Comparison of ENCODE assay signal across 27 cellular contexts in the genomic region with DNA sequence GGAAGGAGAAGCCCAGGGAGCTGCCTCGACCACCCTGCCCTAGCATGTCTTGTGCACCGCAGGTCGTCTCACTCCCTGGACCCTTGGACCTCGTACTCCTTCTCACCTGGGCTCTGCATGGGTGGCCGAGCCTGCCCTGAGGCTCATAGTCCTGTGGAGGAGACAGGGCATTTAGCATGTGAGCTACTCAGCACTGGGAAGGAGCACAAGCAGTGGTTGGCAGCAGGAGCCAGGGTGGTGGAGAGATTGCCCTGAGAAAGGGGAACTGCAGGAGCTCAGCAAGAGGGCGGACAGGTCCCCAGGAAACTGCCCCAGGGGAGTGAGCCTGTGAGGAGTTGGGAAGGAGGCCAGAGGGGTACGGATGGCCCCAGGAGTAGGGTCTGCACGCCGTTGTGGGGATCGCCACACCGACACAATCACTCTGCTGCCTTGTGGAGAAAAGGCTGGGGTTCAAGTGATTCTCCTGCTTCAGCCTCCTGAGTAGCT. TPM values are rescaled to one million over a fixed set of nuclear protein-coding genes. Genes with fewer than 3 reads are reported as not detected.
"Had no signal": no experiment of that assay in that cellular context is flagged by ENCODE, and none has a peak within 500 bp of the region (broad histone marks: within the 10 kb centered on the region; RNA-seq: fewer than 3 reads in every experiment).

No MANE protein-coding gene starts in this region.

- H3K27me3 Mint-ChIP-seq: activated B cell treated with CpG ODN at 0.5 μM for 24 hours; activated CD4-positive, alpha-beta T cell treated with anti-CD3 and anti-CD28 coated beads for 36 hours; activated naive CD8-positive, alpha-beta T cell treated with anti-CD3 and anti-CD28 coated beads for 36 hours; stimulated activated naive CD8-positive, alpha-beta T cell treated with anti-CD3 and anti-CD28 coated beads, Interleukin-15, Interleukin-2, amounts not matched to agents 100 ng/mL and 50 ng/mL, for 24 hours had no signal

- H3K4me1 ChIP-seq: parathyroid adenoma, thyroid gland had no signal

- H3K9me3 ChIP-seq: colonic mucosa, esophagus squamous epithelium, gastrocnemius medialis, thyroid gland had no signal

- H3K4me3 ChIP-seq: colonic mucosa, esophagus squamous epithelium, gastrocnemius medialis, thyroid gland had no signal

- ATAC-seq: gastrocnemius medialis, right cardiac atrium had no signal

- H3K9me3 Mint-ChIP-seq: activated B cell treated with CpG ODN at 0.5 μM for 24 hours; activated naive CD8-positive, alpha-beta T cell treated with anti-CD3 and anti-CD28 coated beads for 36 hours; nephron progenitor cell; stimulated activated naive CD8-positive, alpha-beta T cell treated with anti-CD3 and anti-CD28 coated beads, Interleukin-15, Interleukin-2, amounts not matched to agents 100 ng/mL and 50 ng/mL, for 24 hours; T-helper 2 cell treated with Interferon-gamma antibody and Interleukin-4, amounts not matched to agents 5 μg/mL and 100 μg/mL, for 36 hours had no signal

- DNase-seq: activated B cell treated with CpG ODN at 0.5 μM for 24 hours; activated CD4-positive, alpha-beta T cell treated with anti-CD3 and anti-CD28 coated beads for 36 hours; activated CD4-positive, alpha-beta T cell treated with anti-CD3 and anti-CD28 coated beads, Interleukin-2, amount 50 U/mL, for 4 hours; activated CD8-positive, alpha-beta memory T cell treated with anti-CD3 and anti-CD28 coated beads for 24 hours; activated CD8-positive, alpha-beta memory T cell treated with anti-CD3 and anti-CD28 coated beads, Interleukin-2, amount 50 U/mL, for 4 hours; activated naive CD4-positive, alpha-beta T cell treated with Interleukin-2 at 50 U/mL for 16 hours; activated naive CD8-positive, alpha-beta T cell treated with anti-CD3 and anti-CD28 coated beads for 36 hours; activated T-cell treated with anti-CD3 and anti-CD28 coated beads, Interleukin-2, amount 50 U/mL, for 48 hours; esophagus squamous epithelium; gastrocnemius medialis; hippocampal formation; nephron progenitor cell; nucleus accumbens; right cardiac atrium; stimulated activated CD4-positive, alpha-beta T cell treated with anti-CD3 and anti-CD28 coated beads, Interleukin-12 subunit alpha, Interleukin-12 subunit beta, amount 100 ng/mL, for 4 hours; stimulated activated CD4-positive, alpha-beta T cell treated with anti-CD3 and anti-CD28 coated beads, Interleukin-4, amount 100 ng/mL, for 4 hours; substantia nigra; thyroid gland had no signal

- H3K36me3 ChIP-seq: colonic mucosa had no signal

- H3K4me1 Mint-ChIP-seq: activated B cell treated with CpG ODN at 0.5 μM for 24 hours; activated CD4-positive, alpha-beta T cell treated with anti-CD3 and anti-CD28 coated beads for 36 hours; activated naive CD8-positive, alpha-beta T cell treated with anti-CD3 and anti-CD28 coated beads for 36 hours; nephron progenitor cell had no signal

- H3K27me3 ChIP-seq: colonic mucosa, esophagus squamous epithelium, gastrocnemius medialis, thyroid gland had no signal

- H3K27ac Mint-ChIP-seq: activated B cell treated with CpG ODN at 0.5 μM for 24 hours; activated CD4-positive, alpha-beta T cell treated with anti-CD3 and anti-CD28 coated beads for 36 hours; activated naive CD8-positive, alpha-beta T cell treated with anti-CD3 and anti-CD28 coated beads for 36 hours; nephron progenitor cell; stimulated activated naive CD8-positive, alpha-beta T cell treated with anti-CD3 and anti-CD28 coated beads, Interleukin-15, Interleukin-2, amounts not matched to agents 100 ng/mL and 50 ng/mL, for 24 hours; T-helper 2 cell treated with Interferon-gamma antibody and Interleukin-4, amounts not matched to agents 5 μg/mL and 100 μg/mL, for 36 hours had no signal

- H3K4me3 Mint-ChIP-seq: activated B cell treated with CpG ODN at 0.5 μM for 24 hours; activated CD4-positive, alpha-beta T cell treated with anti-CD3 and anti-CD28 coated beads for 36 hours; activated naive CD8-positive, alpha-beta T cell treated with anti-CD3 and anti-CD28 coated beads for 36 hours; nephron progenitor cell; stimulated activated naive CD8-positive, alpha-beta T cell treated with anti-CD3 and anti-CD28 coated beads, Interleukin-15, Interleukin-2, amounts not matched to agents 100 ng/mL and 50 ng/mL, for 24 hours; T-helper 2 cell treated with Interferon-gamma antibody and Interleukin-4, amounts not matched to agents 5 μg/mL and 100 μg/mL, for 36 hours had no signal

RNA-seq across cellular contexts. Expression of a gene that starts 54.0 kb away (rescaled TPM):
- total RNA-seq: activated B cell treated with CpG ODN at 0.5 μM for 24 hours; activated CD4-positive, alpha-beta T cell treated with anti-CD3 and anti-CD28 coated beads for 36 hours; activated naive CD8-positive, alpha-beta T cell treated with anti-CD3 and anti-CD28 coated beads for 36 hours; bronchial epithelial cell; colonic mucosa; esophagus squamous epithelium; gastrocnemius medialis; liver; pulmonary artery endothelial cell; skeletal muscle tissue; thyroid gland; urinary bladder had no signal
